ENCODE assay signal across 10 cellular contexts in the genomic region with DNA sequence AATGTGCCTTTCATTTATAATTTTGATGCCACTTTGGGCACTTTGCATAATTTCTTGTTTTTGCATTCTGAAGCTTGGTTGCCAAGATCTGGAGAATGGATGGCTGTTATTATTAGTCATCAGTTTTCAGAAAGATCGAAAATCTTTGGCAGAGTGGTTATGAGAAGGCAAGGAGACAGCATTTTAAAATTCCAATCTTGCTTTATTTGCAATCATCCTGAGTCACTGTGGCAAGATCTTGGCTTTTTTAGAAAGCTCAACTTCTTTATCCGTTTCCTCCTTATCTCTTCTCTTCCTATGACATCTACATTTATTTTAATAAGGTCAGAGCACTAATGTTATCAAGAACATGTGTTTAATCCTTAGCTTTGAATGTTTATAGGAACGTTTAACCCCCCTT. TPM values are rescaled to one million over a fixed set of nuclear protein-coding genes. Genes with fewer than 3 reads are reported as not detected.
A peak's percentile ranks its signal among the peaks of the same experiment; 100 is the strongest.
DNase-seq lines count a peak whose midpoint lies in the region; ATAC-seq and TF ChIP-seq lines count a peak whose summit lies in the region.
"Had no signal": no experiment of that assay in that cellular context is flagged by ENCODE, and none has a peak within 500 bp of the region (broad histone marks: within the 10 kb centered on the region; RNA-seq: fewer than 3 reads in every experiment).

No MANE protein-coding gene starts in this region.

- H3K4me1 Mint-ChIP-seq in Caco-2 (ENCODE audit: low read depth, unreplicated experiment) = peaks cover 20% of the 10 kb centered on the region

- H3K9me3 Mint-ChIP-seq in Caco-2 (ENCODE audit: unreplicated experiment) = peaks cover 3% of the 10 kb centered on the region

- H3K9me3 ChIP-seq in body of pancreas = no peaks in the 10 kb centered on the region
- no peaks in the 10 kb centered on the region for H3K9me3 ChIP-seq in transverse colon
- peaks cover 4% of the 10 kb centered on the region; the same call in 1 of the 2 replicates for H3K9me3 ChIP-seq in Caco-2

- H3K4me3 ChIP-seq in body of pancreas (no peak overlapping the region), transverse colon (no peak overlapping the region), Caco-2 (ENCODE audit: low read depth, low read length) (no peak overlapping the region)

- intact Hi-C loops in body of pancreas (cut with DNase I) (no loop called here), transverse colon (cut with DNase I; ENCODE audit: low total_unique reads) (no loop called here), Caco-2 (cut with micrococcal nuclease; ENCODE audit: unreplicated experiment) (no loop called here)

- no peak for TF ChIP-seq POLR2A in body of pancreas (IDR thresholded peaks at IDR 0.05)
- no peak for TF ChIP-seq POLR2A in transverse colon (IDR thresholded peaks at IDR 0.05)

- WGBS in body of pancreas, 2 donors = 29 to 40% methylated on average over 3 of the region's 3 CpGs
- WGBS in transverse colon (ENCODE audit: low coverage in 1 of 2), 2 donors = 62 to 76% methylated on average over 3 of the region's 3 CpGs

- no peaks in the 10 kb centered on the region for H3K27me3 ChIP-seq in body of pancreas
- H3K27me3 ChIP-seq in transverse colon = no peaks in the 10 kb centered on the region
- H3K27me3 ChIP-seq in Caco-2 (replicated peaks; ENCODE audit: control insufficient read depth, insufficient read depth, low read length) = no peaks in the 10 kb centered on the region

- H3K27ac ChIP-seq in body of pancreas (peak overlapping the region in 2 of 4 donors; percentile 55 to 57), transverse colon (peak overlapping the region; percentile 57 to 73 (median 64))

- H3K36me3 ChIP-seq in body of pancreas (replicated peaks in 1 of 2; ENCODE audit: insufficient read depth in 1 of 2, low read depth in 2 of 2) (no peaks in the 10 kb centered on the region), transverse colon (no peaks in the 10 kb centered on the region), Caco-2 (ENCODE audit: control insufficient read depth, insufficient read depth, low read length) (no peaks in the 10 kb centered on the region)

- H3K4me3 Mint-ChIP-seq in Caco-2 (ENCODE audit: unreplicated experiment) = no peak overlapping the region

- POLR2A ChIA-PET in Caco-2 (lab: Charles Lee) = no interaction called here

- ATAC-seq in body of pancreas = peak; percentile 26

- H3K27me3 Mint-ChIP-seq in Caco-2 (ENCODE audit: insufficient read depth, unreplicated experiment) = no peaks in the 10 kb centered on the region

- H3K4me1 ChIP-seq in body of pancreas = peaks cover 18% of the 10 kb centered on the region
- peaks cover 0 to 13% (median 4%) of the 10 kb centered on the region in 4 donors for H3K4me1 ChIP-seq in transverse colon
- H3K4me1 ChIP-seq in Caco-2 = peaks cover 30% of the 10 kb centered on the region

- no peak for TF ChIP-seq EP300 in transverse colon (IDR thresholded peaks at IDR 0.05; ENCODE audit: low read depth)

- DNase-seq in NCI-H446 treated with DMSO at 0.1 percent for 48 hours (lab: John Stamatoyannopoulos, UW) = peak; percentile 4
- DNase-seq in NCI-H446 (lab: John Stamatoyannopoulos, UW) = no peak
- no peak for DNase-seq in body of pancreas
- DNase-seq in hepatic stellate cell (ENCODE audit: low spot score) = peak; percentile 45
- DNase-seq in transverse colon = no peak
- DNase-seq in Caco-2 = no peak
- DNase-seq in GM13976 (ENCODE audit: low spot score) = no peak
- DNase-seq in GDM1 (lab: John Stamatoyannopoulos, UW) = no peak
- DNase-seq: 8988T, NCI-H1694 treated with DMSO at 0.1 percent for 48 hours had no signal

- H3K27ac Mint-ChIP-seq in Caco-2 (ENCODE audit: unreplicated experiment) = no peak overlapping the region

- in situ Hi-C loops in transverse colon (cut with MboI; ENCODE audit: low pct_ligation_motif_present in 1 of 4, low pct_unique_long_range_greater_than_20kb in 1 of 4, low sequenced_read_pairs in 3 of 4) (no loop called here), GM13976 (cut with MboI; ENCODE audit: low sequenced_read_pairs, unreplicated experiment) (loop anchor here (25.0 kb wide), 3 partner anchors 321 to 596 kb away; a partner anchor contains a TSS)

- TF ChIP-seq CTCF in body of pancreas (IDR thresholded peaks at IDR 0.05) (no peak), transverse colon (IDR thresholded peaks at IDR 0.05) (no peak), Caco-2 (IDR thresholded peaks at IDR 0.05; ENCODE audit: insufficient read depth in 1 of 2, low read depth in 1 of 2, low read length in 1 of 2, severe bottlenecking in 1 of 2, unreplicated experiment in 1 of 2) (no peak), GM13976 (IDR thresholded peaks at IDR 0.05; ENCODE audit: borderline replicate concordance, control extremely low read depth, extremely low read depth, insufficient read depth, missing control alignments) (no peak)

- CTCF ChIA-PET in Caco-2 (lab: Charles Lee) = no interaction called here

- no TSS peak for BruUV-seq in Caco-2 (replicated peaks; lab: Mats Ljungman, UMichigan)

- H3K36me3 Mint-ChIP-seq in Caco-2 (ENCODE audit: insufficient read depth, unreplicated experiment) = no peaks in the 10 kb centered on the region

RNA-seq across cellular contexts. Expression of a gene that starts 31.1 kb away (rescaled TPM):
- total RNA-seq in body of pancreas = 10 to 100 TPM; 42.5 to 43.6 TPM
- total RNA-seq in transverse colon = 10 to 100 TPM; 19.5 to 44.8 (median 32.9) TPM
- 24.6 and 26.8 TPM in 2 replicates for total RNA-seq in Caco-2 (2022)

RNA-seq across cellular contexts. Expression of a gene that starts 33.2 kb away (rescaled TPM):
- total RNA-seq in body of pancreas (10 to 100 TPM; 10.9 to 18.5 TPM), transverse colon (10 to 100 TPM in 2 of 4 donors, 1 to 10 TPM in 2; 2.2 to 20.8 (median 9.7) TPM), Caco-2 (2022) (33.2 and 33.7 TPM in 2 replicates)

Comparison
In these comparisons a context has a peak if more than half of its experiments do, and no peak if none do; other contexts are left out.
1. DNase-seq: peak in NCI-H446 treated with DMSO at 0.1 percent for 48 hours (single experiment) and hepatic stellate cell (single experiment); none in NCI-H446 (0 of 2), body of pancreas (0 of 4), transverse colon (single experiment), Caco-2 (0 of 2), GM13976 (single experiment) and GDM1 (single experiment).